ENCODE assay signal across 16 cellular contexts in the genomic region with DNA sequence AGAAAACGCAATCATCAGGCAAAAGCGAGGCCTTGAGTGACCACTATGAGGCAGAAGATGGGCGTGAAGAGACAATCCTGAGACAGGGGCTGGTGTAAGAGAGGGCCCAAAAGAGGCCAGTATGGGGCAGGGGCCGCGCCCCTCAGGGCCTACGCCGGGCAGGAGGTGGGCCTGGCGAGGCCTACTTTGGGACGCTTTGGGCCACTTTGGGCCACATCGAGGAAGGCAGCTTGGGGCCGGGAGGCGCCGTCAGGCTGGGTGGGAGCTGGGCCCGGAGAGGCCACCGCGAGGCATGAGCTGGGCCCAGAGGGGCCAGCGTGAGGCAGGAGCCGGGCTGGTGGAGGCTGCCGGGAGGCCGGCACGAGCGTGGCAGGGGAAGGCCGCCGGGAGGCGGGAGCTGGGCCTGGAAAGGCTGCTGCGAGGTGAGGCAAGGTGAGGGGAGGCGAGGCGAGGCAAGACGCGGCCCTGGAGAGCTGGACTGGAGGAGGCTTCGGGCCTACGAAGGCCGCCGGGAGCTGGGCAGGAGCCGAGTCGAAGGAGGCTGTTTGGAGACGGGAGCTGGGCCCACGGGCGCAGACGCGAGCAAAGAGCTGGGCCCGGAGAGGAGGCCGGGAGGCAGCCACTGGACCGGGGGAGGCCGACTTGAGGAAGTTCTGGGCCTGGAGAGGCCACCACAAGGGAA.
"Had no signal": no experiment of that assay in that cellular context is flagged by ENCODE, and none has a peak within 500 bp of the region (broad histone marks: within the 10 kb centered on the region; RNA-seq: fewer than 3 reads in every experiment).

No MANE protein-coding gene starts in this region.

- H3K27ac ChIP-seq: brain microvascular endothelial cell, coronary artery, pancreas, tibial artery had no signal

- H3K27me3 Mint-ChIP-seq: activated naive CD8-positive, alpha-beta T cell treated with anti-CD3 and anti-CD28 coated beads, Interleukin-2, amount 10 ng/mL, durations not matched to agents 7 days and 5 days; central memory CD8-positive, alpha-beta T cell had no signal

- H3K9me3 ChIP-seq: pancreas had no signal

- H3K4me1 ChIP-seq: pancreas, tibial artery had no signal

- H3K4me1 Mint-ChIP-seq: activated naive CD8-positive, alpha-beta T cell treated with anti-CD3 and anti-CD28 coated beads, Interleukin-2, amount 10 ng/mL, durations not matched to agents 7 days and 5 days; central memory CD8-positive, alpha-beta T cell; neural crest cell had no signal

- ATAC-seq: pancreas had no signal

- FAIRE-seq: pancreas had no signal

- H3K27ac Mint-ChIP-seq: activated naive CD8-positive, alpha-beta T cell treated with anti-CD3 and anti-CD28 coated beads, Interleukin-2, amount 10 ng/mL, durations not matched to agents 7 days and 5 days had no signal

- DNase-seq: activated CD4-positive, alpha-beta T cell treated with anti-CD3 and anti-CD28 coated beads, Interleukin-2, amount 50 U/mL, for 1 hour; activated CD8-positive, alpha-beta memory T cell treated with anti-CD3 and anti-CD28 coated beads for 24 hours; activated gamma-delta T cell treated with Interleukin-2 at 50 U/mL for 16 hours; activated naive CD8-positive, alpha-beta T cell treated with anti-CD3 and anti-CD28 coated beads, Interleukin-2, amount 10 ng/mL, durations not matched to agents 7 days and 5 days; anterior cingulate cortex; brain microvascular endothelial cell; effector CD4-positive, alpha-beta T cell; foreskin fibroblast; kidney glomerular epithelial cell; stimulated activated CD4-positive, alpha-beta T cell treated with anti-CD3 and anti-CD28 coated beads, Interleukin-1b, Interleukin-23, amount 100 ng/mL, for 48 hours; SW 1271; tibial artery had no signal

- H3K4me3 ChIP-seq: coronary artery, pancreas, tibial artery had no signal

- H3K36me3 ChIP-seq: brain microvascular endothelial cell had no signal

- H3K9me3 Mint-ChIP-seq: central memory CD8-positive, alpha-beta T cell had no signal

- H3K4me3 Mint-ChIP-seq: activated naive CD8-positive, alpha-beta T cell treated with anti-CD3 and anti-CD28 coated beads, Interleukin-2, amount 10 ng/mL, durations not matched to agents 7 days and 5 days; central memory CD8-positive, alpha-beta T cell; neural crest cell had no signal

- H3K27me3 ChIP-seq: brain microvascular endothelial cell, pancreas, tibial artery had no signal
